28 cellular contexts compared by ENCODE assay signal in the genomic region with DNA sequence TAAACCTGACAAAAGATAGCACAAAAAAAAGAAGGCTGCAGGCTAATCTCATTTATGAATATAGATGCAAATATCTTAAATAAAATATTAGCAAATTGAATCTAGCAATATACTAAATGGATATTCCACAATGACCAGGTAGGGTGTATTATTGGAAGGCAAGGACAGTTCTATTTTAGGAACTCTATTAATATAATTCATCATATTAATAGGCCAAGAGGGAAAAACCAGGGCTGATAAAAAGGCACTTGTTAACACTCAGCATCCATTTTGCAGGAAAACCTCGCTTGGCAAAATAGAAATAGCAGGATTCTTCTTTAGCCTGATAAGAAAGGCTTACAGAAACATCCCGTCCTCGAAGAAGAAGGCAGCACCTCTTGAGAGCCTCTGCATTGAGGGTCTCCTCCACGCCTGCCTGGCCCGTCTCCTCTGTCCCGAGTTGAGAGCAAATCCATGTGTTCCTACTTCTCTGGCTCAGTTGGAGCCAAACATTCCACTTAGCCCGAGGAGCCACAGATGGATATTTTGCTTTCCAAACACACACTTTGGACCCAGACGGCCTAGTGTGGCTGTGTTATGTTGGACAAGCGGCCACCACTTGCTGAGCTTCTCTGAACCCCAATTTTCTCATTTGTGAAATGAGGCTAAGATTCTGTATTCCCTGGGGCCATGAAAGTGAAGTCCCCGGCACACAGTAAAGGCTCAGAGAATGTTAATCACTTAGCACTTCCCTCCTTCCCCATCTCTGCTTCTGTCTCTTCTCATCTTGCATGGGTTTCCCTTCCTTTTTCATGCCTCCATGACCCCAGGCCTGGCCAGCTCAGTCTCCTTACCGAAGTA.
DNase-seq lines count a peak whose midpoint lies in the region; ATAC-seq and TF ChIP-seq lines count a peak whose summit lies in the region.
"Had no signal": no experiment of that assay in that cellular context is flagged by ENCODE, and none has a peak within 500 bp of the region (broad histone marks: within the 10 kb centered on the region; RNA-seq: fewer than 3 reads in every experiment).

No MANE protein-coding gene starts in this region.

- ATAC-seq in natural killer cell treated with Interleukin-12 subunit alpha and Interleukin-12 subunit beta and Interleukin-15 and Interleukin-18, amount 100 ng/mL, for 72 hours = no peak
- ATAC-seq in natural killer cell (no peak), GM21515 (IDR thresholded peaks at IDR 0.05; ENCODE audit: unreplicated experiment) (no peak), HG02588 (IDR thresholded peaks at IDR 0.05; ENCODE audit: unreplicated experiment) (no peak)
- ATAC-seq: A549; left colon; stimulated activated naive CD8-positive, alpha-beta T cell treated with anti-CD3 and anti-CD28 coated beads, Interleukin-15, Interleukin-2, amounts not matched to agents 100 U/mL and 50 U/mL, for 24 hours had no signal

- DNase-seq in natural killer cell treated with Interleukin-12 subunit alpha and Interleukin-12 subunit beta and Interleukin-15 and Interleukin-18, amount 100 ng/mL, for 72 hours (ENCODE audit: low spot score) = peak; percentile 39
- DNase-seq in natural killer cell (no peak), cardiac muscle cell (ENCODE audit: low read depth in 1 of 2, low spot score in 1 of 2) (peak in 1 of 2 donors; percentile 23), mesenteric fat pad (ENCODE audit: low spot score) (peak; percentile 33), superior temporal gyrus (ENCODE audit: extremely low spot score) (no peak), activated gamma-delta T cell (lab: John Stamatoyannopoulos, UW) (no peak)
- DNase-seq: activated CD4-positive, alpha-beta T cell treated with anti-CD3 and anti-CD28 coated beads, Interleukin-2, amount 10 ng/mL, durations not matched to agents 7 days and 5 days; activated naive CD4-positive, alpha-beta T cell treated with anti-CD3 and anti-CD28 coated beads for 36 hours; amniotic stem cell; dermis blood vessel endothelial cell; glutamatergic neuron; left colon; MG63; NCI-H146; NCI-H2171 treated with DMSO at 0.1 percent for 48 hours; NCI-H524 treated with DMSO at 0.1 percent for 48 hours; RPMI8226; SK-N-SH; stimulated activated CD4-positive, alpha-beta T cell treated with anti-CD3 and anti-CD28 coated beads, Interleukin-2, amount 100 ng/mL, for 48 hours; stimulated activated naive CD8-positive, alpha-beta T cell treated with anti-CD3 and anti-CD28 coated beads, Interleukin-15, Interleukin-2, amounts not matched to agents 100 U/mL and 50 U/mL, for 24 hours; transverse colon had no signal

- H3K36me3 Mint-ChIP-seq in natural killer cell treated with Interleukin-12 subunit alpha and Interleukin-12 subunit beta and Interleukin-15 and Interleukin-18, amount 100 ng/mL, for 72 hours = peaks cover 6% of the 10 kb centered on the region
- no peaks in the 10 kb centered on the region for H3K36me3 Mint-ChIP-seq in natural killer cell
- H3K36me3 Mint-ChIP-seq: IgD-negative memory B cell had no signal

- no peaks in the 10 kb centered on the region for H3K36me3 ChIP-seq in cardiac muscle cell
- H3K36me3 ChIP-seq: breast epithelium, MG63, transverse colon had no signal

- intact Hi-C loops in natural killer cell (cut with micrococcal nuclease) = no loop called here

- TF ChIP-seq CTCF in natural killer cell (IDR thresholded peaks at IDR 0.05) = no peak
- no peak for TF ChIP-seq CTCF in cardiac muscle cell (IDR thresholded peaks at IDR 0.05; ENCODE audit: low read depth, low read length)

- H3K4me1 ChIP-seq in cardiac muscle cell (ENCODE audit: low read depth) = peaks cover 27% of the 10 kb centered on the region
- H3K4me1 ChIP-seq: A549, breast epithelium had no signal

- no peaks in the 10 kb centered on the region for H3K9me3 ChIP-seq in cardiac muscle cell (ENCODE audit: low read depth)
- H3K9me3 ChIP-seq: MG63 had no signal

- no peak overlapping the region for H3K27ac Mint-ChIP-seq in natural killer cell treated with Interleukin-12 subunit alpha and Interleukin-12 subunit beta and Interleukin-15 and Interleukin-18, amount 100 ng/mL, for 72 hours
- no peak overlapping the region for H3K27ac Mint-ChIP-seq in natural killer cell
- H3K27ac Mint-ChIP-seq: activated CD4-positive, alpha-beta T cell treated with anti-CD3 and anti-CD28 coated beads, Interleukin-2, amount 10 ng/mL, durations not matched to agents 7 days and 5 days; activated naive CD4-positive, alpha-beta T cell treated with anti-CD3 and anti-CD28 coated beads for 36 hours had no signal

- no peak overlapping the region for H3K4me3 Mint-ChIP-seq in natural killer cell treated with Interleukin-12 subunit alpha and Interleukin-12 subunit beta and Interleukin-15 and Interleukin-18, amount 100 ng/mL, for 72 hours
- no peak overlapping the region for H3K4me3 Mint-ChIP-seq in natural killer cell
- H3K4me3 Mint-ChIP-seq: activated CD4-positive, alpha-beta T cell treated with anti-CD3 and anti-CD28 coated beads, Interleukin-2, amount 10 ng/mL, durations not matched to agents 7 days and 5 days; activated naive CD4-positive, alpha-beta T cell treated with anti-CD3 and anti-CD28 coated beads for 36 hours had no signal

- H3K27ac ChIP-seq in cardiac muscle cell = peak overlapping the region; percentile 70
- H3K27ac ChIP-seq: A549, breast epithelium, transverse colon, VCaP had no signal

- H3K27me3 Mint-ChIP-seq in natural killer cell treated with Interleukin-12 subunit alpha and Interleukin-12 subunit beta and Interleukin-15 and Interleukin-18, amount 100 ng/mL, for 72 hours = peaks cover 28 to 53% of the 10 kb centered on the region in 2 donors
- H3K27me3 Mint-ChIP-seq in natural killer cell (ENCODE audit: low read depth in 2 of 2) = peaks cover 21 to 64% of the 10 kb centered on the region in 2 donors

- no peaks in the 10 kb centered on the region for H3K9me3 Mint-ChIP-seq in natural killer cell treated with Interleukin-12 subunit alpha and Interleukin-12 subunit beta and Interleukin-15 and Interleukin-18, amount 100 ng/mL, for 72 hours
- peaks cover 1% of the 10 kb centered on the region in 2 donors for H3K9me3 Mint-ChIP-seq in natural killer cell
- H3K9me3 Mint-ChIP-seq: activated CD4-positive, alpha-beta T cell treated with anti-CD3 and anti-CD28 coated beads, Interleukin-2, amount 10 ng/mL, durations not matched to agents 7 days and 5 days had no signal

- no peak overlapping the region for H3K4me3 ChIP-seq in cardiac muscle cell
- H3K4me3 ChIP-seq: A549, breast epithelium, MG63, smooth muscle cell, transverse colon had no signal

- no peaks in the 10 kb centered on the region for H3K27me3 ChIP-seq in cardiac muscle cell
- H3K27me3 ChIP-seq: MG63 had no signal

- peaks cover 3 to 9% of the 10 kb centered on the region in 2 donors for H3K4me1 Mint-ChIP-seq in natural killer cell treated with Interleukin-12 subunit alpha and Interleukin-12 subunit beta and Interleukin-15 and Interleukin-18, amount 100 ng/mL, for 72 hours (ENCODE audit: low read depth in 2 of 2)
- peaks cover 0 to 9% of the 10 kb centered on the region in 2 donors for H3K4me1 Mint-ChIP-seq in natural killer cell

Comparison
In these comparisons a context has a peak if more than half of its experiments do, and no peak if none do; other contexts are left out.
1. DNase-seq: peak in natural killer cell treated with Interleukin-12 subunit alpha and Interleukin-12 subunit beta and Interleukin-15 and Interleukin-18, amount 100 ng/mL, for 72 hours (single experiment) and mesenteric fat pad (single experiment); none in natural killer cell (single experiment), superior temporal gyrus (single experiment) and activated gamma-delta T cell (single experiment).